In genomic region chr1:33367488-33368405, GRCh38 we compare ENCODE assay signal across 9 cellular contexts. TPM values are rescaled to one million over a fixed set of nuclear protein-coding genes. Genes with fewer than 3 reads are reported as not detected.
A peak's percentile ranks its signal among the peaks of the same experiment; 100 is the strongest.
DNase-seq lines count a peak whose midpoint lies in the region; ATAC-seq, FAIRE-seq and TF ChIP-seq lines count a peak whose summit lies in the region.
"Had no signal": no experiment of that assay in that cellular context is flagged by ENCODE, and none has a peak within 500 bp of the region (broad histone marks: within the 10 kb centered on the region; RNA-seq: fewer than 3 reads in every experiment).

No MANE protein-coding gene starts in this region.

- H3K9me3 ChIP-seq in HepG2 (ENCODE audit: low read length), result no peaks in the 10 kb centered on the region

- no peak for TF ChIP-seq EP300 in HepG2 (IDR thresholded peaks at IDR 0.05; ENCODE audit: low read depth in 2 of 2, low read length in 2 of 2)
- no peak for TF ChIP-seq EP300 in HepG2 (CRISPR knock-in tag; IDR thresholded peaks at IDR 0.05; ENCODE audit: borderline replicate concordance)

- H3K9ac ChIP-seq in HepG2 (ENCODE audit: insufficient read depth, low read depth, low read length), result no peak overlapping the region

- H3K79me2 ChIP-seq in HepG2 (ENCODE audit: insufficient read depth, low read length), result no peaks in the 10 kb centered on the region

- H3K4me1 ChIP-seq in HepG2 (ENCODE audit: insufficient read depth, low read length), result peaks cover 51% of the 10 kb centered on the region

- CTCF ChIA-PET in HEK293T (lab: Yijun Ruan, JAX), result interaction anchor here (1.1 to 1.2 kb wide), 2 partner anchors 72 to 187 kb away, joined by 4 to 5 read pairs; no protein-coding TSS in a partner anchor
- CTCF ChIA-PET in HepG2 (lab: Yijun Ruan, JAX; ENCODE audit: low intra/inter-chr PET ratio, low total read pairs), result interaction anchor here (1.4 to 2.5 kb wide), 4 partner anchors 70 to 149 kb away, joined by 5 to 34 read pairs (median 12); no protein-coding TSS in a partner anchor

- peak; percentile 94 for TF ChIP-seq RAD21 in HepG2 (CRISPR knock-in tag; IDR thresholded peaks at IDR 0.05)

- TF ChIP-seq CTCF in coronary artery (IDR thresholded peaks at IDR 0.05), result peak; percentile 92
- peak; percentile 95 for TF ChIP-seq CTCF in HepG2 (CRISPR knock-in tag; IDR thresholded peaks at IDR 0.05)

- H4K20me1 ChIP-seq in HepG2 (ENCODE audit: insufficient read depth, low read length), result peaks cover 3% of the 10 kb centered on the region; the same call in 1 of the 2 replicates

- in situ Hi-C loops in HepG2 (cut with HindIII; ENCODE audit: extremely low pct_ligation_motif_present, low pct_unique_long_range_greater_than_20kb), result loop anchor here (5.0 kb wide), 2 partner anchors 70 to 150 kb away; no protein-coding TSS in a partner anchor

- POLR2A ChIA-PET in HEK293T (lab: Yijun Ruan, JAX) (no interaction called here), HepG2 (lab: Yijun Ruan, JAX) (interaction anchor here (0.6 kb wide), 1 partner anchor 17 kb away, joined by 3 read pairs; no protein-coding TSS in a partner anchor)

- no peak for TF ChIP-seq POLR2A in HepG2 (IDR thresholded peaks at IDR 0.05; ENCODE audit: insufficient read depth in 1 of 2, low read depth in 2 of 2, low read length in 2 of 2)

- peak overlapping the region; percentile 61; the same call in 1 of the 2 replicates for H3K4me2 ChIP-seq in HepG2 (ENCODE audit: low read depth, low read length)

- H3K4me3 ChIP-seq in coronary artery, result no peak overlapping the region
- no peak overlapping the region for H3K4me3 ChIP-seq in HepG2 (replicated peaks in 1 of 3; ENCODE audit: insufficient read depth in 1 of 3, low read depth in 2 of 3, low read length in 3 of 3)

- FAIRE-seq in HepG2 (lab: Jason Lieb, UNC), result peak; percentile 52

- intact Hi-C loops in HepG2 (cut with micrococcal nuclease; ENCODE audit: unreplicated experiment), result loop anchor here (1.0 to 10.0 kb wide), 3 partner anchors 72 to 253 kb away; no protein-coding TSS in a partner anchor

- WGBS in HepG2 (ENCODE audit: low lambda C conversion rate), result 20% methylated on average over 15 of the region's 23 CpGs

- no TSS peak for BruUV-seq in HepG2 (replicated peaks; lab: Mats Ljungman, UMichigan)

- H3K36me3 ChIP-seq in HepG2 (replicated peaks in 1 of 2; ENCODE audit: control insufficient read depth in 1 of 2, insufficient read depth in 2 of 2, low read length in 2 of 2), result no peaks in the 10 kb centered on the region

- H3K27me3 ChIP-seq in HepG2 (ENCODE audit: control insufficient read depth in 1 of 2, insufficient read depth in 2 of 2, low read length in 2 of 2), result peaks cover 0 to 16% of the 10 kb centered on the region in 2 experiments; a peak in 3 of 5 replicates

- peak; percentile 78 for ATAC-seq in HepG2
- ATAC-seq in GM18519 (IDR thresholded peaks at IDR 0.05; ENCODE audit: low FRiP score, unreplicated experiment), result no peak

- no peak overlapping the region for H2AFZ ChIP-seq in HepG2 (ENCODE audit: low read length)

- DNase-seq in COR-L47 (lab: John Stamatoyannopoulos, UW) (peak; percentile 79), HEK293T (ENCODE audit: extremely low spot score) (peak; percentile 96), NCI-H226 (peak; percentile 50), coronary artery (ENCODE audit: low spot score) (peak; percentile 88), HepG2 (ENCODE audit: low spot score) (peak; percentile 50)
- DNase-seq in activated CD4-positive, alpha-beta T cell treated with anti-CD3 and anti-CD28 coated beads, Interleukin-2, amount 50 U/mL, for 24 hours (ENCODE audit: low read depth in 1 of 2, low spot score in 1 of 2), result peak; percentile 74 to 83
- DNase-seq in stimulated activated CD4-positive, alpha-beta T cell treated with anti-CD3 and anti-CD28 coated beads, Interleukin-4, amount 100 ng/mL, for 24 hours, result peak; percentile 88

- H3K27ac ChIP-seq in coronary artery, result peak overlapping the region; percentile 78 to 95
- H3K27ac ChIP-seq in HepG2 (ENCODE audit: extremely low read length, insufficient read depth, low read length), result no peak overlapping the region

TF ChIP-seq in HEK293T, 16 proteins besides CTCF, POLR2A, EP300 and RAD21:
- TF ChIP-seq BHLHE40 (IDR thresholded peaks at IDR 0.05; ENCODE audit: borderline replicate concordance), result no peak
TF ChIP-seq in HEK293T: peak in this region for 0.

TF ChIP-seq in HepG2, 621 proteins besides CTCF, POLR2A, EP300 and RAD21 (continues in another document):
- TF ChIP-seq ZNF10 (CRISPR knock-in tag; IDR thresholded peaks at IDR 0.05; ENCODE audit: borderline replicate concordance, low read depth) (no peak), ZNF552 (CRISPR knock-in tag; IDR thresholded peaks at IDR 0.05; ENCODE audit: borderline replicate concordance) (no peak), SALL1 (CRISPR knock-in tag; IDR thresholded peaks at IDR 0.05) (peak; percentile 27; the same call in 1 of the 2 replicates), NFATC3 (CRISPR knock-in tag; IDR thresholded peaks at IDR 0.05) (no peak), ZNF343 (CRISPR knock-in tag; IDR thresholded peaks at IDR 0.05) (no peak), SMC3 (IDR thresholded peaks at IDR 0.05; ENCODE audit: low read length) (peak; percentile 85), IRF2 (CRISPR knock-in tag; IDR thresholded peaks at IDR 0.05) (0 out of 2 replicates have a peak, but pooled peaks have one; percentile 23), NFKB2 (CRISPR knock-in tag; IDR thresholded peaks at IDR 0.05; ENCODE audit: borderline replicate concordance) (peak; percentile 59; the same call in 1 of the 2 replicates), ZNF687 (CRISPR knock-in tag; IDR thresholded peaks at IDR 0.05) (peak; percentile 32), KDM5B (CRISPR knock-in tag; IDR thresholded peaks at IDR 0.05; ENCODE audit: borderline replicate concordance) (0 out of 2 replicates have a peak, but pooled peaks have one; percentile 27), PATZ1 (CRISPR knock-in tag; IDR thresholded peaks at IDR 0.05) (peak; percentile 39; the same call in 1 of the 2 replicates)

RNA-seq across cellular contexts. Expression of gene A3GALT2, which starts 46.8 kb away (rescaled TPM):
- total RNA-seq in HepG2 (2016; rRNA removed; fragmentation: Illumina TruSeq; extraction: Trizol), result not detected in 2 replicates
- not detected in 2 replicates for total RNA-seq in HepG2 (2016; cell fraction: cytosol; rRNA removed; fragmentation: Illumina TruSeq; extraction: Trizol; ENCODE audit: low read depth)
- total RNA-seq in HepG2 (2016; cell fraction: insoluble cytoplasmic fraction; rRNA removed; fragmentation: Illumina TruSeq; extraction: Trizol), result not detected in 2 replicates
- total RNA-seq in HepG2 (2016; cell fraction: membrane; rRNA removed; fragmentation: Illumina TruSeq; extraction: Trizol), result not detected in 2 replicates
- not detected in 2 replicates for total RNA-seq in HepG2 (2016; cell fraction: nucleus; rRNA removed; fragmentation: Illumina TruSeq; extraction: Trizol)
- not detected in 2 replicates for polyA plus RNA-seq in HepG2 (2011; rRNA removed)
- not detected in 2 replicates for polyA plus RNA-seq in HepG2 (2011; cell fraction: cytosol; rRNA removed)
- not detected in 2 replicates for polyA plus RNA-seq in HepG2 (2011; cell fraction: nucleus; rRNA removed)
- polyA plus RNA-seq in HepG2 (2012), result not detected in 2 replicates
- not detected in 2 replicates for polyA plus RNA-seq in HepG2 (2016; cell fraction: cytosol; fragmentation: Illumina TruSeq; extraction: Trizol; ENCODE audit: low read depth)
- polyA plus RNA-seq in HepG2 (2016; cell fraction: insoluble cytoplasmic fraction; fragmentation: Illumina TruSeq; extraction: Trizol; ENCODE audit: low read depth), result not detected in 2 replicates
- not detected in 2 replicates for polyA plus RNA-seq in HepG2 (2016; cell fraction: membrane; fragmentation: Illumina TruSeq; extraction: Trizol; ENCODE audit: low read depth)
- polyA plus RNA-seq in HepG2 (2016; cell fraction: nucleus; fragmentation: Illumina TruSeq; extraction: Trizol; ENCODE audit: insufficient read depth, low read depth), result not detected in 2 replicates
- polyA minus RNA-seq in HepG2 (2011; rRNA and poly(A)+ RNA removed; ENCODE audit: low replicate concordance), result not detected in 2 replicates
- not detected in 2 replicates for polyA minus RNA-seq in HepG2 (2011; cell fraction: cytosol; rRNA and poly(A)+ RNA removed)
- polyA minus RNA-seq in HepG2 (2011; cell fraction: nucleus; rRNA and poly(A)+ RNA removed), result not detected in 2 replicates
- total RNA-seq: T-helper 2 cell treated with Interferon-gamma antibody and Interleukin-4, amounts not matched to agents 100 ng/mL and 5 ng/mL, for 36 hours had no signal
